Comparison of ENCODE assay signal across 16 cellular contexts in genomic region chr5:155053482-155053881, GRCh38. TPM values are rescaled to one million over a fixed set of nuclear protein-coding genes. Genes with fewer than 3 reads are reported as not detected.
A peak's percentile ranks its signal among the peaks of the same experiment; 100 is the strongest.
DNase-seq lines count a peak whose midpoint lies in the region; TF ChIP-seq lines count a peak whose summit lies in the region.
"Had no signal": no experiment of that assay in that cellular context is flagged by ENCODE, and none has a peak within 500 bp of the region (broad histone marks: within the 10 kb centered on the region; RNA-seq: fewer than 3 reads in every experiment).

No MANE protein-coding gene starts in this region.

- no peaks in the 10 kb centered on the region for H3K36me3 Mint-ChIP-seq in Caco-2 (ENCODE audit: insufficient read depth, unreplicated experiment)
- H3K36me3 Mint-ChIP-seq: CD14-positive monocyte had no signal

- no CpG with 5 or more reads among the region's 4 CpGs for WGBS in mesendoderm (ENCODE audit: extremely low coverage, insufficient coverage, low lambda C conversion rate)

- TF ChIP-seq CTCF in Caco-2 (IDR thresholded peaks at IDR 0.05; ENCODE audit: insufficient read depth in 1 of 2, low read depth in 1 of 2, low read length in 1 of 2, severe bottlenecking in 1 of 2, unreplicated experiment in 1 of 2): no peak
- TF ChIP-seq CTCF in left ventricle myocardium inferior (IDR thresholded peaks at IDR 0.05; ENCODE audit: borderline replicate concordance): no peak

- no peak overlapping the region for H2BK5ac ChIP-seq in mesendoderm (ENCODE audit: low read length)

- H3K27ac ChIP-seq in left ventricle myocardium inferior (replicated peaks) (peak overlapping the region; percentile 58), mesendoderm (ENCODE audit: low read depth, low read length) (no peak overlapping the region)
- H3K27ac ChIP-seq: Peyer's patch had no signal

- POLR2A ChIA-PET in Caco-2 (lab: Charles Lee) (interaction anchor here (0.6 kb wide), 1 partner anchor 2000 kb away, joined by 3 read pairs; no protein-coding TSS in a partner anchor), HEK293T (lab: Yijun Ruan, JAX) (no interaction called here)

- H3K9ac ChIP-seq in mesendoderm (ENCODE audit: low read length): no peak overlapping the region

- DNase-seq in Caco-2 (peak; percentile 26 to 66), HEK293T (ENCODE audit: extremely low spot score) (no peak), left ventricle myocardium inferior (no peak), mesendoderm (peak; percentile 59), NCI-H2196 (lab: John Stamatoyannopoulos, UW; ENCODE audit: unreplicated experiment) (no peak), hypothalamus (lab: John Stamatoyannopoulos, UW) (no peak), NCI-H2196 treated with DMSO at 0.1 percent for 48 hours (lab: John Stamatoyannopoulos, UW; ENCODE audit: unreplicated experiment) (no peak)
- no peak for DNase-seq in effector CD8-positive, alpha-beta T cell (lab: John Stamatoyannopoulos, UW)
- DNase-seq: AML-193, KBM-7, NCI-H1436, NCI-H2081, NCI-H510A treated with DMSO at 0.1 percent for 48 hours, Peyer's patch, SHP77 treated with DMSO at 0.1 percent for 48 hours had no signal

- H3K4ac ChIP-seq in mesendoderm (ENCODE audit: low read depth, low read length): no peak overlapping the region

- H3K79me1 ChIP-seq in mesendoderm (ENCODE audit: low read length): no peaks in the 10 kb centered on the region

- no peaks in the 10 kb centered on the region for H3K27me3 Mint-ChIP-seq in Caco-2 (ENCODE audit: insufficient read depth, unreplicated experiment)

- intact Hi-C loops in Caco-2 (cut with micrococcal nuclease; ENCODE audit: unreplicated experiment): no loop called here
- intact Hi-C loops in left ventricle myocardium inferior (cut with micrococcal nuclease): no loop called here

- H4K8ac ChIP-seq in mesendoderm (ENCODE audit: low read depth, low read length): no peak overlapping the region

- no peaks in the 10 kb centered on the region for H3K36me3 ChIP-seq in Caco-2 (ENCODE audit: control insufficient read depth, insufficient read depth, low read length)
- H3K36me3 ChIP-seq in left ventricle myocardium inferior: no peaks in the 10 kb centered on the region
- H3K36me3 ChIP-seq in mesendoderm (ENCODE audit: control insufficient read depth, insufficient read depth, low read length): no peaks in the 10 kb centered on the region
- H3K36me3 ChIP-seq: Peyer's patch had no signal

- H3K56ac ChIP-seq in mesendoderm (ENCODE audit: low read length): no peak overlapping the region

- CTCF ChIA-PET in Caco-2 (lab: Charles Lee) (no interaction called here), HEK293T (lab: Yijun Ruan, JAX) (interaction anchor here (0.5 kb wide), 1 partner anchor 1025 kb away, joined by 3 read pairs; no protein-coding TSS in a partner anchor)

- no peaks in the 10 kb centered on the region for H3K9me3 Mint-ChIP-seq in Caco-2 (ENCODE audit: unreplicated experiment)

- no peak overlapping the region for H3K4me3 Mint-ChIP-seq in Caco-2 (ENCODE audit: unreplicated experiment)
- H3K4me3 Mint-ChIP-seq: CD14-positive monocyte had no signal

- no peak overlapping the region for H3K4me3 ChIP-seq in Caco-2 (ENCODE audit: low read depth, low read length)
- H3K4me3 ChIP-seq in left ventricle myocardium inferior: no peak overlapping the region
- no peak overlapping the region for H3K4me3 ChIP-seq in mesendoderm (ENCODE audit: low read length)
- H3K4me3 ChIP-seq: Peyer's patch had no signal

- H3K23ac ChIP-seq in mesendoderm (ENCODE audit: low read length): no peak overlapping the region

- no peak overlapping the region for H2BK120ac ChIP-seq in mesendoderm (ENCODE audit: low read depth, low read length)

- H4K5ac ChIP-seq in mesendoderm (ENCODE audit: low read length): no peak overlapping the region

- no peaks in the 10 kb centered on the region for H3K79me2 ChIP-seq in mesendoderm (ENCODE audit: control insufficient read depth, insufficient read depth, low read length)

- H3K4me2 ChIP-seq in mesendoderm (ENCODE audit: low read length): no peak overlapping the region

- no peaks in the 10 kb centered on the region for H3K9me3 ChIP-seq in Caco-2
- no peaks in the 10 kb centered on the region for H3K9me3 ChIP-seq in left ventricle myocardium inferior (replicated peaks)
- H3K9me3 ChIP-seq: Peyer's patch had no signal

- H3K4me1 ChIP-seq in Caco-2: peaks cover 21% of the 10 kb centered on the region
- H3K4me1 ChIP-seq in left ventricle myocardium inferior: peaks cover 18% of the 10 kb centered on the region
- H3K4me1 ChIP-seq in mesendoderm (ENCODE audit: control insufficient read depth, low read depth, low read length): peaks cover 6% of the 10 kb centered on the region
- H3K4me1 ChIP-seq: Peyer's patch had no signal

- BruUV-seq in Caco-2 (replicated peaks; lab: Mats Ljungman, UMichigan): no TSS peak

- peak overlapping the region; percentile 30 for H3K27ac Mint-ChIP-seq in Caco-2 (ENCODE audit: unreplicated experiment)
- H3K27ac Mint-ChIP-seq: CD14-positive monocyte had no signal

- H2BK15ac ChIP-seq in mesendoderm (replicated peaks; ENCODE audit: low read depth): no peak overlapping the region

- H3K27me3 ChIP-seq in Caco-2 (replicated peaks; ENCODE audit: control insufficient read depth, insufficient read depth, low read length) (no peaks in the 10 kb centered on the region), left ventricle myocardium inferior (ENCODE audit: low read depth) (no peaks in the 10 kb centered on the region), mesendoderm (ENCODE audit: insufficient read depth, low read length, poor library complexity) (no peaks in the 10 kb centered on the region)
- H3K27me3 ChIP-seq: Peyer's patch had no signal

- peaks cover 11% of the 10 kb centered on the region for H3K4me1 Mint-ChIP-seq in Caco-2 (ENCODE audit: low read depth, unreplicated experiment)

- peak overlapping the region; percentile 88 for H3K18ac ChIP-seq in mesendoderm (ENCODE audit: low read length)

- no peak overlapping the region for H2AK5ac ChIP-seq in mesendoderm (ENCODE audit: low read length)

TF ChIP-seq in HEK293T, 16 proteins besides CTCF, POLR2A, EP300 and RAD21:
- TF ChIP-seq LEF1 (IDR thresholded peaks at IDR 0.05; ENCODE audit: borderline replicate concordance): no peak
- peak; percentile 10; the same call in 1 of the 2 replicates for TF ChIP-seq PKNOX1 (IDR thresholded peaks at IDR 0.05)

RNA-seq across cellular contexts. Expression of gene KIF4B, which starts 39.9 kb away (rescaled TPM):
- total RNA-seq in Caco-2 (2022) (0.14 TPM in 2 replicates), left ventricle myocardium inferior (not detected)
- 0.01 TPM for polyA plus RNA-seq in mesendoderm (2013, experiment 1 of 2)
- 0.01 TPM for polyA plus RNA-seq in mesendoderm (2013, experiment 2 of 2)
- total RNA-seq: Peyer's patch had no signal
- polyA plus RNA-seq: CD14-positive monocyte had no signal

Comparison
In these comparisons a context has a peak if more than half of its experiments do, and no peak if none do; other contexts are left out.
1. DNase-seq: peak in Caco-2 (2 of 2) and mesendoderm (single experiment); none in HEK293T (single experiment), left ventricle myocardium inferior (single experiment), NCI-H2196 (single experiment), hypothalamus (0 of 51), effector CD8-positive, alpha-beta T cell (single experiment) and NCI-H2196 treated with DMSO at 0.1 percent for 48 hours (single experiment).